ENCODE assay signal across 15 cellular contexts in genomic region chr6:117506180-117506835, GRCh38. TPM values are rescaled to one million over a fixed set of nuclear protein-coding genes. Genes with fewer than 3 reads are reported as not detected.
DNase-seq lines count a peak whose midpoint lies in the region; ATAC-seq and TF ChIP-seq lines count a peak whose summit lies in the region.
"Had no signal": no experiment of that assay in that cellular context is flagged by ENCODE, and none has a peak within 500 bp of the region (broad histone marks: within the 10 kb centered on the region; RNA-seq: fewer than 3 reads in every experiment).

No MANE protein-coding gene starts in this region.

- peak; percentile 55 for ATAC-seq in omental fat pad (ENCODE audit: low FRiP score)
- ATAC-seq in GM19452 (IDR thresholded peaks at IDR 0.05; ENCODE audit: unreplicated experiment): no peak
- ATAC-seq in stimulated activated naive CD8-positive, alpha-beta T cell treated with anti-CD3 and anti-CD28 coated beads, Interleukin-15, Interleukin-2, amounts not matched to agents 100 U/mL and 50 U/mL, for 24 hours: no peak
- no peak for ATAC-seq in GM21786 (IDR thresholded peaks at IDR 0.05; ENCODE audit: unreplicated experiment)
- ATAC-seq: activated naive CD8-positive, alpha-beta T cell treated with anti-CD3 and anti-CD28 coated beads, Interleukin-2, amount 50 U/mL, for 24 hours had no signal

- DNase-seq in ELR (ENCODE audit: low read depth) (peak; percentile 17), SK-N-DZ (ENCODE audit: low spot score) (peak; percentile 2), fibroblast of peridontal ligament (ENCODE audit: extremely low read depth) (peak; percentile 41), omental fat pad (ENCODE audit: low spot score) (no peak), HPDE6-E6E7 (ENCODE audit: extremely low spot score) (no peak)
- DNase-seq in stimulated activated naive CD8-positive, alpha-beta T cell treated with anti-CD3 and anti-CD28 coated beads, Interleukin-15, Interleukin-2, amounts not matched to agents 100 U/mL and 50 U/mL, for 24 hours: no peak
- DNase-seq: activated CD4-positive, alpha-beta T cell treated with anti-CD3 and anti-CD28 coated beads, Interleukin-2, amount 50 U/mL, for 1 hour; activated naive CD8-positive, alpha-beta T cell treated with anti-CD3 and anti-CD28 coated beads, Interleukin-2, amount 50 U/mL, for 24 hours; activated T-cell treated with anti-CD3 and anti-CD28 coated beads, Interleukin-2, amount 50 U/mL, for 1 hour; DMS79; immature natural killer cell; MM.1S; Right ventricle myocardium superior had no signal

- no peak for TF ChIP-seq CTCF in omental fat pad (IDR thresholded peaks at IDR 0.05)

RNA-seq across cellular contexts. Expression of gene DCBLD1, which starts 23.8 kb away (rescaled TPM):
- polyA plus RNA-seq in SK-N-DZ (2014; cell fraction: cytosol; rRNA removed): 8.6 and 11.5 TPM in 2 replicates
- 4.8 and 8.0 TPM in 2 replicates for polyA plus RNA-seq in SK-N-DZ (2014; cell fraction: nucleus; rRNA removed)
- 10 to 100 TPM in 2 of 4 donors, 1 to 10 TPM in 2; 6.5 to 36.9 (median 11.2) TPM for total RNA-seq in omental fat pad

Comparison
In these comparisons a context has a peak if more than half of its experiments do, and no peak if none do; other contexts are left out.
1. DNase-seq: peak in ELR (single experiment), SK-N-DZ (single experiment) and fibroblast of peridontal ligament (single experiment); none in omental fat pad (single experiment), HPDE6-E6E7 (single experiment) and stimulated activated naive CD8-positive, alpha-beta T cell treated with anti-CD3 and anti-CD28 coated beads, Interleukin-15, Interleukin-2, amounts not matched to agents 100 U/mL and 50 U/mL, for 24 hours (single experiment).